ENCODE assay signal across 16 cellular contexts in genomic region chr3:8460050-8460708, GRCh38. TPM values are rescaled to one million over a fixed set of nuclear protein-coding genes. Genes with fewer than 3 reads are reported as not detected.
A peak's percentile ranks its signal among the peaks of the same experiment; 100 is the strongest.
DNase-seq lines count a peak whose midpoint lies in the region; ATAC-seq and TF ChIP-seq lines count a peak whose summit lies in the region.
"Had no signal": no experiment of that assay in that cellular context is flagged by ENCODE, and none has a peak within 500 bp of the region (broad histone marks: within the 10 kb centered on the region; RNA-seq: fewer than 3 reads in every experiment).

No MANE protein-coding gene starts in this region.

- in situ Hi-C loops in IMR-90 (cut with MboI; ENCODE audit: low sequenced_read_pairs) = loop anchor here (25.0 kb wide), 1 partner anchor 877 kb away; no protein-coding TSS in a partner anchor
- in situ Hi-C loops in brain microvascular endothelial cell (cut with HindIII; ENCODE audit: low pct_ligation_motif_present, low sequenced_read_pairs) = no loop called here

- peak overlapping the region; percentile 93 for H2AK5ac ChIP-seq in IMR-90 (ENCODE audit: low read depth, low read length)

- H3K18ac ChIP-seq in IMR-90 (ENCODE audit: low read depth, low read length) = peak overlapping the region; percentile 24

- no peak for TF ChIP-seq RAD21 in IMR-90 (IDR thresholded peaks at IDR 0.05; ENCODE audit: low read length)

- no peak for DNase-seq in IMR-90
- no peak for DNase-seq in brain microvascular endothelial cell
- DNase-seq in right lobe of liver = no peak
- DNase-seq in spleen = no peak
- DNase-seq in NCI-H2171 treated with DMSO at 0.1 percent for 48 hours (lab: John Stamatoyannopoulos, UW) = no peak
- DNase-seq in HEK293T (ENCODE audit: extremely low spot score) = no peak
- no peak for DNase-seq in stimulated activated CD4-positive, alpha-beta T cell treated with anti-CD3 and anti-CD28 coated beads, Interleukin-4, amount 100 ng/mL, for 24 hours
- no peak for DNase-seq in effector CD4-positive, alpha-beta T cell
- DNase-seq: GF-D8, KG1, NCI-H1048, NCI-H1694 treated with DMSO at 0.1 percent for 48 hours, NCI-H446 treated with DMSO at 0.1 percent for 48 hours, NCI-H748 treated with DMSO at 0.1 percent for 48 hours had no signal

- H3K4ac ChIP-seq in IMR-90 (ENCODE audit: low read depth, low read length) = peak overlapping the region; percentile 85

- POLR2A ChIA-PET in IMR-90 (lab: Charles Lee; ENCODE audit: unreplicated experiment) = no interaction called here
- POLR2A ChIA-PET in HEK293T (lab: Yijun Ruan, JAX) = no interaction called here

- no peak overlapping the region for H3K9ac ChIP-seq in IMR-90 (ENCODE audit: low read depth, low read length)
- H3K9ac ChIP-seq: BLaER1 treated with 17β-estradiol and CSF1 and Interleukin-3, amounts not matched to agents 10 nM and 100 nM had no signal

- no peak for ATAC-seq in IMR-90 (ENCODE audit: low read depth)
- peak; percentile 70 to 78 (median 76) for ATAC-seq in right lobe of liver
- ATAC-seq: GM23338 had no signal

- intact Hi-C loops in IMR-90 (cut with micrococcal nuclease) = no loop called here
- intact Hi-C loops in right lobe of liver (cut with DNase I) = no loop called here
- intact Hi-C loops in spleen (cut with DNase I; ENCODE audit: low total_unique reads) = no loop called here

- H3K27ac ChIP-seq in IMR-90 (ENCODE audit: insufficient read depth, low read length) = no peak overlapping the region
- peak overlapping the region; percentile 16 for H3K27ac ChIP-seq in brain microvascular endothelial cell
- peak overlapping the region; percentile 2 to 6 (median 2) for H3K27ac ChIP-seq in right lobe of liver
- H3K27ac ChIP-seq in spleen = peak overlapping the region in 5 of 8 donors; percentile 6 to 42 (median 41)
- H3K27ac ChIP-seq: BLaER1 treated with 17β-estradiol and CSF1 and Interleukin-3, amounts not matched to agents 10 nM and 100 nM had no signal

- TF ChIP-seq CTCF in IMR-90 (conservative IDR thresholded peaks at IDR 0.05; ENCODE audit: low read depth, low read length) (no peak), brain microvascular endothelial cell (IDR thresholded peaks at IDR 0.05; ENCODE audit: low read depth, low read length, missing control alignments) (no peak), right lobe of liver (IDR thresholded peaks at IDR 0.05) (no peak), spleen (IDR thresholded peaks at IDR 0.05 in 8 of 11, conservative IDR thresholded peaks at IDR 0.05 in 3 of 11) (no peak)

- peak overlapping the region; percentile 32; the same call in 1 of the 2 replicates for H3K23ac ChIP-seq in IMR-90 (ENCODE audit: low read depth, low read length)

- no peak overlapping the region for H2AK9ac ChIP-seq in IMR-90 (replicated peaks; ENCODE audit: low read depth, low read length, poor library complexity)

- H2AFZ ChIP-seq in IMR-90 (replicated peaks; ENCODE audit: low read length, poor library complexity) = no peak overlapping the region
- H2AFZ ChIP-seq: GM23338 had no signal

- no peak overlapping the region for H3K4me2 ChIP-seq in IMR-90 (ENCODE audit: low read depth, low read length)
- H3K4me2 ChIP-seq: BLaER1 treated with 17β-estradiol and CSF1 and Interleukin-3, amounts not matched to agents 10 nM and 100 nM; GM23338 had no signal

- H2BK5ac ChIP-seq in IMR-90 (ENCODE audit: low read depth, low read length, poor library complexity, severe bottlenecking) = peak overlapping the region; percentile 29

- H3K36me3 ChIP-seq in IMR-90 (ENCODE audit: control insufficient read depth, insufficient read depth, low read length) (no peaks in the 10 kb centered on the region), brain microvascular endothelial cell (replicated peaks) (no peaks in the 10 kb centered on the region), right lobe of liver (no peaks in the 10 kb centered on the region), spleen (no peaks in the 10 kb centered on the region)
- H3K36me3 ChIP-seq: BLaER1 treated with 17β-estradiol and CSF1 and Interleukin-3, amounts not matched to agents 10 nM and 100 nM had no signal

- BruUV-seq in IMR-90 (replicated peaks; lab: Mats Ljungman, UMichigan) = no TSS peak

- H3K4me3 ChIP-seq in IMR-90 (ENCODE audit: insufficient read depth, low read depth, low read length) (no peak overlapping the region), brain microvascular endothelial cell (ENCODE audit: low read depth, low read length) (no peak overlapping the region), right lobe of liver (no peak overlapping the region), spleen (no peak overlapping the region)
- H3K4me3 ChIP-seq: BLaER1 treated with 17β-estradiol and CSF1 and Interleukin-3, amounts not matched to agents 10 nM and 100 nM; GM23338 had no signal

- H4K5ac ChIP-seq in IMR-90 (ENCODE audit: low read depth, low read length) = peak overlapping the region; percentile 19; the same call in 1 of the 2 replicates

- peak overlapping the region; percentile 79 for H4K91ac ChIP-seq in IMR-90 (ENCODE audit: insufficient read depth, low read depth, low read length)

- H3K9me1 ChIP-seq in IMR-90 (ENCODE audit: insufficient read depth, low read length) = peaks cover 15% of the 10 kb centered on the region

- no peaks in the 10 kb centered on the region; a peak in 1 of 4 replicates for H3K79me1 ChIP-seq in IMR-90 (ENCODE audit: low read depth in 1 of 2, low read length in 2 of 2)

- no peaks in the 10 kb centered on the region for H4K20me1 ChIP-seq in IMR-90 (ENCODE audit: insufficient read depth, low read length)
- H4K20me1 ChIP-seq: BLaER1 treated with 17β-estradiol and CSF1 and Interleukin-3, amounts not matched to agents 10 nM and 100 nM had no signal

- WGBS in IMR-90 (ENCODE audit: extremely low coverage in 2 of 2, insufficient read length in 1 of 2), 2 experiments = 75% methylated on average over 2 of the region's 10 CpGs; no CpG with 5 or more reads in 1 of the 2 experiments
- WGBS in right lobe of liver (ENCODE audit: insufficient coverage, low coverage, low lambda C conversion rate, missing lambda C conversion rate) = 30% methylated on average over 10 of the region's 10 CpGs
- WGBS in spleen, 5 donors = 64 to 79% (median 72%) methylated on average over 10 of the region's 10 CpGs

- peak overlapping the region; percentile 92 for H2BK20ac ChIP-seq in IMR-90 (ENCODE audit: low read depth, low read length)

- no peak overlapping the region for H3K56ac ChIP-seq in IMR-90 (ENCODE audit: extremely low read depth, insufficient read depth, low read length)

- H3K4me1 ChIP-seq in IMR-90 (ENCODE audit: control insufficient read depth, insufficient read depth, low read length) = peaks cover 25% of the 10 kb centered on the region
- peaks cover 0 to 14% (median 6%) of the 10 kb centered on the region in 4 donors for H3K4me1 ChIP-seq in right lobe of liver
- H3K4me1 ChIP-seq in spleen = no peaks in the 10 kb centered on the region
- H3K4me1 ChIP-seq: BLaER1 treated with 17β-estradiol and CSF1 and Interleukin-3, amounts not matched to agents 10 nM and 100 nM had no signal

- H3K27me3 ChIP-seq in IMR-90 (ENCODE audit: control insufficient read depth, insufficient read depth, low read length) (no peaks in the 10 kb centered on the region), brain microvascular endothelial cell (replicated peaks) (no peaks in the 10 kb centered on the region), right lobe of liver (no peaks in the 10 kb centered on the region), spleen (replicated peaks in 1 of 7) (no peaks in the 10 kb centered on the region)
- H3K27me3 ChIP-seq: BLaER1 treated with 17β-estradiol and CSF1 and Interleukin-3, amounts not matched to agents 10 nM and 100 nM had no signal

- no peak for TF ChIP-seq POLR2A in IMR-90 (IDR thresholded peaks at IDR 0.05; ENCODE audit: low read depth, low read length)
- no peak for TF ChIP-seq POLR2A in right lobe of liver (IDR thresholded peaks at IDR 0.05)
- TF ChIP-seq POLR2A in spleen (IDR thresholded peaks at IDR 0.05) = no peak

- CTCF ChIA-PET in IMR-90 (lab: Yijun Ruan, JAX) (interaction anchor here (0.9 kb wide), 1 partner anchor 18 kb away, joined by 3 read pairs; no protein-coding TSS in a partner anchor), HEK293T (lab: Yijun Ruan, JAX) (no interaction called here)

- H4K8ac ChIP-seq in IMR-90 (ENCODE audit: low read depth in 2 of 2, low read length in 2 of 2) = peak overlapping the region in 1 of 2 experiments; percentile 83; a peak in 3 of 4 replicates

- peak overlapping the region; percentile 94 for H2BK120ac ChIP-seq in IMR-90 (ENCODE audit: low read depth, low read length)

- H3K14ac ChIP-seq in IMR-90 (replicated peaks; ENCODE audit: low read depth, low read length) = peak overlapping the region; percentile 38; the same call in 1 of the 2 replicates

- peak overlapping the region; percentile 75; the same call in 2 of the 3 replicates for H2BK15ac ChIP-seq in IMR-90 (ENCODE audit: low read depth, low read length)

- H3K9me3 ChIP-seq in IMR-90 (ENCODE audit: control insufficient read depth, insufficient read depth, low read length) = no peaks in the 10 kb centered on the region
- no peaks in the 10 kb centered on the region for H3K9me3 ChIP-seq in right lobe of liver
- no peaks in the 10 kb centered on the region for H3K9me3 ChIP-seq in spleen

- dilution Hi-C loops in IMR-90 (cut with HindIII; ENCODE audit: low sequenced_read_pairs, unreplicated experiment) = no loop called here

TF ChIP-seq in IMR-90, 13 proteins besides CTCF, POLR2A, EP300 and RAD21 (continues in another document):
- no peak for TF ChIP-seq RFX5 (IDR thresholded peaks at IDR 0.05; ENCODE audit: low read depth, low read length)
- no peak for TF ChIP-seq BHLHE40 (IDR thresholded peaks at IDR 0.05; ENCODE audit: low read depth, low read length)
- no peak for TF ChIP-seq MXI1 (IDR thresholded peaks at IDR 0.05; ENCODE audit: borderline replicate concordance, low read depth, low read length)

TF ChIP-seq in HEK293T, 16 proteins besides CTCF, POLR2A, EP300 and RAD21 (continues in another document):
- TF ChIP-seq SUZ12 (IDR thresholded peaks at IDR 0.05) (no peak), L3MBTL2 (conservative IDR thresholded peaks at IDR 0.05) (no peak), LEF1 (IDR thresholded peaks at IDR 0.05; ENCODE audit: borderline replicate concordance) (no peak), SP1 (IDR thresholded peaks at IDR 0.05) (no peak)

RNA-seq across cellular contexts. Expression of gene LMCD1, which starts 41.4 kb away (rescaled TPM):
- total RNA-seq in IMR-90 (2012; rRNA removed) = 33.6 and 50.0 TPM in 2 replicates
- 43.1 and 53.8 TPM in 2 replicates for polyA plus RNA-seq in IMR-90 (2012; rRNA removed)
- polyA plus RNA-seq in IMR-90 (2012; cell fraction: cytosol; rRNA removed) = 47.4 and 70.5 TPM in 2 replicates
- polyA plus RNA-seq in IMR-90 (2012; cell fraction: nucleus; rRNA removed; ENCODE audit: low replicate concordance) = 28.7 and 43.9 TPM in 2 replicates
- total RNA-seq in right lobe of liver = 10 to 100 TPM in 3 of 6 experiments, 1 to 10 TPM in 3; 3.0 to 24.0 (median 8.4) TPM
- 100 to 1,000 TPM in 1 of 7 donors, 10 to 100 TPM in 6; 60.3 to 203 (median 81.5) TPM for total RNA-seq in spleen
- polyA plus RNA-seq in spleen = 10 to 100 TPM; 24.5 to 44.0 (median 33.2) TPM
